ENCODE assay signal across 11 cellular contexts in the genomic region with DNA sequence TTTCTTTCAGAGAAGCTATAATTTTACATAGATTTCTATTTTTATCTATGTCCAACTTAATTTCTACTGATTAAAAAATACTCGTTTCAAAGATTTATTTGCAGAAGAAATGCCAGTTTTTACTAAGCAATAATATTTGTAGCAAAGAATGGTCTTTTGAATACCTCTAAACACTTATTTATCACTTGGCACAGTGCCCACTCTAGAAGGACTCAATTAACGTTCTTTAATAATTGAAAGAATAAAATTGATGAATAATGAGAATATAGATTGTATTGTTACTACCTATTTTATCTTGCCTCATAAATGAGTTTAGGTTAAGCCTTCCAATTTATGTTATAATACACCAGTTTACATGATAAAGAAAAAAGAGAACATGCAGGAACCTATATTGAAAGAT.
"Had no signal": no experiment of that assay in that cellular context is flagged by ENCODE, and none has a peak within 500 bp of the region (broad histone marks: within the 10 kb centered on the region; RNA-seq: fewer than 3 reads in every experiment).

No MANE protein-coding gene starts in this region.

- H3K9me3 ChIP-seq: HAP-1 had no signal

- H3K9me3 Mint-ChIP-seq: GM23338 had no signal

- H3K4me3 Mint-ChIP-seq: GM23338, H9, HFFc6 had no signal

- H3K4me2 ChIP-seq: GM23338 had no signal

- H3K27ac Mint-ChIP-seq: GM23338, H9, HFFc6 had no signal

- H3K4me3 ChIP-seq: GM23248, GM23338, HAP-1 had no signal

- H3K9ac ChIP-seq: GM23248 had no signal

- H3K4me1 ChIP-seq: HAP-1 had no signal

- ATAC-seq: GM23338, HCT116 had no signal

- H3K36me3 ChIP-seq: HAP-1 had no signal

- H3K4me1 Mint-ChIP-seq: GM23338, H9 had no signal

- DNase-seq: GM23248, GOT3, H7, H9, HCEC 1CT, HFFc6 had no signal

- FAIRE-seq: H1, H54 had no signal

- H2AFZ ChIP-seq: GM23248, GM23338 had no signal

- H3K27ac ChIP-seq: GM23248 had no signal
